In the genomic region with DNA sequence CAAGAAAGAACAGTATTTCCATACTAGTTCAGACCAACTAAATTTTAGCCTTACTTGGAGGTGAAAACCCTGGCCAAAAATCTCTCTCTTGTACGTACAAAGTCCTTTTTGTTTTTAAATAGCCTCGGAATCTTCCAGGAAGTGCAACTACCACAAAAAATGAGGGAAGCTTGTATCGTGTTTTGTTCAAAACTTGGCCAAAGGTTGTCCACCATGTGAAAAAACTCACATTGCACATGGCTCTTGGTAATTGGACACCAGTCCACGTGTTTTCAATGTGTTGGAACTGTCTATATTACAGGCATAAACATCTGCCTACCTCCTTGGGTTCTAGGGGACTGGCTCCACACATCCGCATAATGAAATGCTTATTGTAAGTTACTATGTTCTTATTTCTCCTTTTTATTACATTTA, we compare ENCODE assay signal across 1 cellular context.
TF ChIP-seq lines count a peak whose summit lies in the region.

No MANE protein-coding gene starts in this region.

TF ChIP-seq in K562, 482 proteins besides CTCF, POLR2A, EP300 and RAD21 (continues in another document):
- TF ChIP-seq FOXP1 (CRISPR knock-in tag; IDR thresholded peaks at IDR 0.05) (no peak), MEIS2 (IDR thresholded peaks at IDR 0.05; ENCODE audit: partially characterized antibody) (no peak), DDX20 (tag; IDR thresholded peaks at IDR 0.05; ENCODE audit: low read depth) (no peak), ESRRB (CRISPR knock-in tag; IDR thresholded peaks at IDR 0.05; ENCODE audit: borderline replicate concordance) (no peak), ZNF57 (CRISPR knock-in tag; IDR thresholded peaks at IDR 0.05) (no peak), ZNF766 (CRISPR knock-in tag; conservative IDR thresholded peaks at IDR 0.05) (no peak), ZNF311 (CRISPR knock-in tag; IDR thresholded peaks at IDR 0.05) (no peak)
- TF ChIP-seq, protein P1, sequence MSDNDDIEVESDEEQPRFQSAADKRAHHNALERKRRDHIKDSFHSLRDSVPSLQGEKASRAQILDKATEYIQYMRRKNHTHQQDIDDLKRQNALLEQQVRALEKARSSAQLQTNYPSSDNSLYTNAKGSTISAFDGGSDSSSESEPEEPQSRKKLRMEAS (CRISPR knock-in tag; IDR thresholded peaks at IDR 0.05) = peak; percentile 66; the same call in 1 of the 2 replicates
- TF ChIP-seq, protein P2, sequence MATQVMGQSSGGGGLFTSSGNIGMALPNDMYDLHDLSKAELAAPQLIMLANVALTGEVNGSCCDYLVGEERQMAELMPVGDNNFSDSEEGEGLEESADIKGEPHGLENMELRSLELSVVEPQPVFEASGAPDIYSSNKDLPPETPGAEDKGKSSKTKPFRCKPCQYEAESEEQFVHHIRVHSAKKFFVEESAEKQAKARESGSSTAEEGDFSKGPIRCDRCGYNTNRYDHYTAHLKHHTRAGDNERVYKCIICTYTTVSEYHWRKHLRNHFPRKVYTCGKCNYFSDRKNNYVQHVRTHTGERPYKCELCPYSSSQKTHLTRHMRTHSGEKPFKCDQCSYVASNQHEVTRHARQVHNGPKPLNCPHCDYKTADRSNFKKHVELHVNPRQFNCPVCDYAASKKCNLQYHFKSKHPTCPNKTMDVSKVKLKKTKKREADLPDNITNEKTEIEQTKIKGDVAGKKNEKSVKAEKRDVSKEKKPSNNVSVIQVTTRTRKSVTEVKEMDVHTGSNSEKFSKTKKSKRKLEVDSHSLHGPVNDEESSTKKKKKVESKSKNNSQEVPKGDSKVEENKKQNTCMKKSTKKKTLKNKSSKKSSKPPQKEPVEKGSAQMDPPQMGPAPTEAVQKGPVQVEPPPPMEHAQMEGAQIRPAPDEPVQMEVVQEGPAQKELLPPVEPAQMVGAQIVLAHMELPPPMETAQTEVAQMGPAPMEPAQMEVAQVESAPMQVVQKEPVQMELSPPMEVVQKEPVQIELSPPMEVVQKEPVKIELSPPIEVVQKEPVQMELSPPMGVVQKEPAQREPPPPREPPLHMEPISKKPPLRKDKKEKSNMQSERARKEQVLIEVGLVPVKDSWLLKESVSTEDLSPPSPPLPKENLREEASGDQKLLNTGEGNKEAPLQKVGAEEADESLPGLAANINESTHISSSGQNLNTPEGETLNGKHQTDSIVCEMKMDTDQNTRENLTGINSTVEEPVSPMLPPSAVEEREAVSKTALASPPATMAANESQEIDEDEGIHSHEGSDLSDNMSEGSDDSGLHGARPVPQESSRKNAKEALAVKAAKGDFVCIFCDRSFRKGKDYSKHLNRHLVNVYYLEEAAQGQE (CRISPR knock-in tag; IDR thresholded peaks at IDR 0.05; ENCODE audit: low read depth) = no peak
- TF ChIP-seq, protein P3, sequence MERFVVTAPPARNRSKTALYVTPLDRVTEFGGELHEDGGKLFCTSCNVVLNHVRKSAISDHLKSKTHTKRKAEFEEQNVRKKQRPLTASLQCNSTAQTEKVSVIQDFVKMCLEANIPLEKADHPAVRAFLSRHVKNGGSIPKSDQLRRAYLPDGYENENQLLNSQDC (CRISPR knock-in tag; IDR thresholded peaks at IDR 0.05) = no peak
- TF ChIP-seq, protein P4, sequence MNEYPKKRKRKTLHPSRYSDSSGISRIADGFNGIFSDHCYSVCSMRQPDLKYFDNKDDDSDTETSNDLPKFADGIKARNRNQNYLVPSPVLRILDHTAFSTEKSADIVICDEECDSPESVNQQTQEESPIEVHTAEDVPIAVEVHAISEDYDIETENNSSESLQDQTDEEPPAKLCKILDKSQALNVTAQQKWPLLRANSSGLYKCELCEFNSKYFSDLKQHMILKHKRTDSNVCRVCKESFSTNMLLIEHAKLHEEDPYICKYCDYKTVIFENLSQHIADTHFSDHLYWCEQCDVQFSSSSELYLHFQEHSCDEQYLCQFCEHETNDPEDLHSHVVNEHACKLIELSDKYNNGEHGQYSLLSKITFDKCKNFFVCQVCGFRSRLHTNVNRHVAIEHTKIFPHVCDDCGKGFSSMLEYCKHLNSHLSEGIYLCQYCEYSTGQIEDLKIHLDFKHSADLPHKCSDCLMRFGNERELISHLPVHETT (CRISPR knock-in tag; conservative IDR thresholded peaks at IDR 0.05 in 1 of 2, IDR thresholded peaks at IDR 0.05 in 1 of 2) = no peak
- TF ChIP-seq, protein P5, sequence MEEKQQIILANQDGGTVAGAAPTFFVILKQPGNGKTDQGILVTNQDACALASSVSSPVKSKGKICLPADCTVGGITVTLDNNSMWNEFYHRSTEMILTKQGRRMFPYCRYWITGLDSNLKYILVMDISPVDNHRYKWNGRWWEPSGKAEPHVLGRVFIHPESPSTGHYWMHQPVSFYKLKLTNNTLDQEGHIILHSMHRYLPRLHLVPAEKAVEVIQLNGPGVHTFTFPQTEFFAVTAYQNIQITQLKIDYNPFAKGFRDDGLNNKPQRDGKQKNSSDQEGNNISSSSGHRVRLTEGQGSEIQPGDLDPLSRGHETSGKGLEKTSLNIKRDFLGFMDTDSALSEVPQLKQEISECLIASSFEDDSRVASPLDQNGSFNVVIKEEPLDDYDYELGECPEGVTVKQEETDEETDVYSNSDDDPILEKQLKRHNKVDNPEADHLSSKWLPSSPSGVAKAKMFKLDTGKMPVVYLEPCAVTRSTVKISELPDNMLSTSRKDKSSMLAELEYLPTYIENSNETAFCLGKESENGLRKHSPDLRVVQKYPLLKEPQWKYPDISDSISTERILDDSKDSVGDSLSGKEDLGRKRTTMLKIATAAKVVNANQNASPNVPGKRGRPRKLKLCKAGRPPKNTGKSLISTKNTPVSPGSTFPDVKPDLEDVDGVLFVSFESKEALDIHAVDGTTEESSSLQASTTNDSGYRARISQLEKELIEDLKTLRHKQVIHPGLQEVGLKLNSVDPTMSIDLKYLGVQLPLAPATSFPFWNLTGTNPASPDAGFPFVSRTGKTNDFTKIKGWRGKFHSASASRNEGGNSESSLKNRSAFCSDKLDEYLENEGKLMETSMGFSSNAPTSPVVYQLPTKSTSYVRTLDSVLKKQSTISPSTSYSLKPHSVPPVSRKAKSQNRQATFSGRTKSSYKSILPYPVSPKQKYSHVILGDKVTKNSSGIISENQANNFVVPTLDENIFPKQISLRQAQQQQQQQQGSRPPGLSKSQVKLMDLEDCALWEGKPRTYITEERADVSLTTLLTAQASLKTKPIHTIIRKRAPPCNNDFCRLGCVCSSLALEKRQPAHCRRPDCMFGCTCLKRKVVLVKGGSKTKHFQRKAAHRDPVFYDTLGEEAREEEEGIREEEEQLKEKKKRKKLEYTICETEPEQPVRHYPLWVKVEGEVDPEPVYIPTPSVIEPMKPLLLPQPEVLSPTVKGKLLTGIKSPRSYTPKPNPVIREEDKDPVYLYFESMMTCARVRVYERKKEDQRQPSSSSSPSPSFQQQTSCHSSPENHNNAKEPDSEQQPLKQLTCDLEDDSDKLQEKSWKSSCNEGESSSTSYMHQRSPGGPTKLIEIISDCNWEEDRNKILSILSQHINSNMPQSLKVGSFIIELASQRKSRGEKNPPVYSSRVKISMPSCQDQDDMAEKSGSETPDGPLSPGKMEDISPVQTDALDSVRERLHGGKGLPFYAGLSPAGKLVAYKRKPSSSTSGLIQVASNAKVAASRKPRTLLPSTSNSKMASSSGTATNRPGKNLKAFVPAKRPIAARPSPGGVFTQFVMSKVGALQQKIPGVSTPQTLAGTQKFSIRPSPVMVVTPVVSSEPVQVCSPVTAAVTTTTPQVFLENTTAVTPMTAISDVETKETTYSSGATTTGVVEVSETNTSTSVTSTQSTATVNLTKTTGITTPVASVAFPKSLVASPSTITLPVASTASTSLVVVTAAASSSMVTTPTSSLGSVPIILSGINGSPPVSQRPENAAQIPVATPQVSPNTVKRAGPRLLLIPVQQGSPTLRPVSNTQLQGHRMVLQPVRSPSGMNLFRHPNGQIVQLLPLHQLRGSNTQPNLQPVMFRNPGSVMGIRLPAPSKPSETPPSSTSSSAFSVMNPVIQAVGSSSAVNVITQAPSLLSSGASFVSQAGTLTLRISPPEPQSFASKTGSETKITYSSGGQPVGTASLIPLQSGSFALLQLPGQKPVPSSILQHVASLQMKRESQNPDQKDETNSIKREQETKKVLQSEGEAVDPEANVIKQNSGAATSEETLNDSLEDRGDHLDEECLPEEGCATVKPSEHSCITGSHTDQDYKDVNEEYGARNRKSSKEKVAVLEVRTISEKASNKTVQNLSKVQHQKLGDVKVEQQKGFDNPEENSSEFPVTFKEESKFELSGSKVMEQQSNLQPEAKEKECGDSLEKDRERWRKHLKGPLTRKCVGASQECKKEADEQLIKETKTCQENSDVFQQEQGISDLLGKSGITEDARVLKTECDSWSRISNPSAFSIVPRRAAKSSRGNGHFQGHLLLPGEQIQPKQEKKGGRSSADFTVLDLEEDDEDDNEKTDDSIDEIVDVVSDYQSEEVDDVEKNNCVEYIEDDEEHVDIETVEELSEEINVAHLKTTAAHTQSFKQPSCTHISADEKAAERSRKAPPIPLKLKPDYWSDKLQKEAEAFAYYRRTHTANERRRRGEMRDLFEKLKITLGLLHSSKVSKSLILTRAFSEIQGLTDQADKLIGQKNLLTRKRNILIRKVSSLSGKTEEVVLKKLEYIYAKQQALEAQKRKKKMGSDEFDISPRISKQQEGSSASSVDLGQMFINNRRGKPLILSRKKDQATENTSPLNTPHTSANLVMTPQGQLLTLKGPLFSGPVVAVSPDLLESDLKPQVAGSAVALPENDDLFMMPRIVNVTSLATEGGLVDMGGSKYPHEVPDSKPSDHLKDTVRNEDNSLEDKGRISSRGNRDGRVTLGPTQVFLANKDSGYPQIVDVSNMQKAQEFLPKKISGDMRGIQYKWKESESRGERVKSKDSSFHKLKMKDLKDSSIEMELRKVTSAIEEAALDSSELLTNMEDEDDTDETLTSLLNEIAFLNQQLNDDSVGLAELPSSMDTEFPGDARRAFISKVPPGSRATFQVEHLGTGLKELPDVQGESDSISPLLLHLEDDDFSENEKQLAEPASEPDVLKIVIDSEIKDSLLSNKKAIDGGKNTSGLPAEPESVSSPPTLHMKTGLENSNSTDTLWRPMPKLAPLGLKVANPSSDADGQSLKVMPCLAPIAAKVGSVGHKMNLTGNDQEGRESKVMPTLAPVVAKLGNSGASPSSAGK (IDR thresholded peaks at IDR 0.05) = peak; percentile 89
- TF ChIP-seq, protein P6, sequence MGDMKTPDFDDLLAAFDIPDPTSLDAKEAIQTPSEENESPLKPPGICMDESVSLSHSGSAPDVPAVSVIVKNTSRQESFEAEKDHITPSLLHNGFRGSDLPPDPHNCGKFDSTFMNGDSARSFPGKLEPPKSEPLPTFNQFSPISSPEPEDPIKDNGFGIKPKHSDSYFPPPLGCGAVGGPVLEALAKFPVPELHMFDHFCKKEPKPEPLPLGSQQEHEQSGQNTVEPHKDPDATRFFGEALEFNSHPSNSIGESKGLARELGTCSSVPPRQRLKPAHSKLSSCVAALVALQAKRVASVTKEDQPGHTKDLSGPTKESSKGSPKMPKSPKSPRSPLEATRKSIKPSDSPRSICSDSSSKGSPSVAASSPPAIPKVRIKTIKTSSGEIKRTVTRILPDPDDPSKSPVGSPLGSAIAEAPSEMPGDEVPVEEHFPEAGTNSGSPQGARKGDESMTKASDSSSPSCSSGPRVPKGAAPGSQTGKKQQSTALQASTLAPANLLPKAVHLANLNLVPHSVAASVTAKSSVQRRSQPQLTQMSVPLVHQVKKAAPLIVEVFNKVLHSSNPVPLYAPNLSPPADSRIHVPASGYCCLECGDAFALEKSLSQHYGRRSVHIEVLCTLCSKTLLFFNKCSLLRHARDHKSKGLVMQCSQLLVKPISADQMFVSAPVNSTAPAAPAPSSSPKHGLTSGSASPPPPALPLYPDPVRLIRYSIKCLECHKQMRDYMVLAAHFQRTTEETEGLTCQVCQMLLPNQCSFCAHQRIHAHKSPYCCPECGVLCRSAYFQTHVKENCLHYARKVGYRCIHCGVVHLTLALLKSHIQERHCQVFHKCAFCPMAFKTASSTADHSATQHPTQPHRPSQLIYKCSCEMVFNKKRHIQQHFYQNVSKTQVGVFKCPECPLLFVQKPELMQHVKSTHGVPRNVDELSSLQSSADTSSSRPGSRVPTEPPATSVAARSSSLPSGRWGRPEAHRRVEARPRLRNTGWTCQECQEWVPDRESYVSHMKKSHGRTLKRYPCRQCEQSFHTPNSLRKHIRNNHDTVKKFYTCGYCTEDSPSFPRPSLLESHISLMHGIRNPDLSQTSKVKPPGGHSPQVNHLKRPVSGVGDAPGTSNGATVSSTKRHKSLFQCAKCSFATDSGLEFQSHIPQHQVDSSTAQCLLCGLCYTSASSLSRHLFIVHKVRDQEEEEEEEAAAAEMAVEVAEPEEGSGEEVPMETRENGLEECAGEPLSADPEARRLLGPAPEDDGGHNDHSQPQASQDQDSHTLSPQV (IDR thresholded peaks at IDR 0.05) = peak; percentile 64
- TF ChIP-seq, protein P7, sequence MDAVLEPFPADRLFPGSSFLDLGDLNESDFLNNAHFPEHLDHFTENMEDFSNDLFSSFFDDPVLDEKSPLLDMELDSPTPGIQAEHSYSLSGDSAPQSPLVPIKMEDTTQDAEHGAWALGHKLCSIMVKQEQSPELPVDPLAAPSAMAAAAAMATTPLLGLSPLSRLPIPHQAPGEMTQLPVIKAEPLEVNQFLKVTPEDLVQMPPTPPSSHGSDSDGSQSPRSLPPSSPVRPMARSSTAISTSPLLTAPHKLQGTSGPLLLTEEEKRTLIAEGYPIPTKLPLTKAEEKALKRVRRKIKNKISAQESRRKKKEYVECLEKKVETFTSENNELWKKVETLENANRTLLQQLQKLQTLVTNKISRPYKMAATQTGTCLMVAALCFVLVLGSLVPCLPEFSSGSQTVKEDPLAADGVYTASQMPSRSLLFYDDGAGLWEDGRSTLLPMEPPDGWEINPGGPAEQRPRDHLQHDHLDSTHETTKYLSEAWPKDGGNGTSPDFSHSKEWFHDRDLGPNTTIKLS (IDR thresholded peaks at IDR 0.05; ENCODE audit: borderline replicate concordance, low read depth) = no peak
- TF ChIP-seq, protein P8, sequence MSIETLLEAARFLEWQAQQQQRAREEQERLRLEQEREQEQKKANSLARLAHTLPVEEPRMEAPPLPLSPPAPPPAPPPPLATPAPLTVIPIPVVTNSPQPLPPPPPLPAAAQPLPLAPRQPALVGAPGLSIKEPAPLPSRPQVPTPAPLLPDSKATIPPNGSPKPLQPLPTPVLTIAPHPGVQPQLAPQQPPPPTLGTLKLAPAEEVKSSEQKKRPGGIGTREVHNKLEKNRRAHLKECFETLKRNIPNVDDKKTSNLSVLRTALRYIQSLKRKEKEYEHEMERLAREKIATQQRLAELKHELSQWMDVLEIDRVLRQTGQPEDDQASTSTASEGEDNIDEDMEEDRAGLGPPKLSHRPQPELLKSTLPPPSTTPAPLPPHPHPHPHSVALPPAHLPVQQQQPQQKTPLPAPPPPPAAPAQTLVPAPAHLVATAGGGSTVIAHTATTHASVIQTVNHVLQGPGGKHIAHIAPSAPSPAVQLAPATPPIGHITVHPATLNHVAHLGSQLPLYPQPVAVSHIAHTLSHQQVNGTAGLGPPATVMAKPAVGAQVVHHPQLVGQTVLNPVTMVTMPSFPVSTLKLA (conservative IDR thresholded peaks at IDR 0.05) = peak; percentile 45 to 47; a peak in 1 of 4 replicates
- TF ChIP-seq, protein P9, sequence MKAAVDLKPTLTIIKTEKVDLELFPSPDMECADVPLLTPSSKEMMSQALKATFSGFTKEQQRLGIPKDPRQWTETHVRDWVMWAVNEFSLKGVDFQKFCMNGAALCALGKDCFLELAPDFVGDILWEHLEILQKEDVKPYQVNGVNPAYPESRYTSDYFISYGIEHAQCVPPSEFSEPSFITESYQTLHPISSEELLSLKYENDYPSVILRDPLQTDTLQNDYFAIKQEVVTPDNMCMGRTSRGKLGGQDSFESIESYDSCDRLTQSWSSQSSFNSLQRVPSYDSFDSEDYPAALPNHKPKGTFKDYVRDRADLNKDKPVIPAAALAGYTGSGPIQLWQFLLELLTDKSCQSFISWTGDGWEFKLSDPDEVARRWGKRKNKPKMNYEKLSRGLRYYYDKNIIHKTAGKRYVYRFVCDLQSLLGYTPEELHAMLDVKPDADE (conservative IDR thresholded peaks at IDR 0.05; ENCODE audit: control insufficient read depth, low read depth, low read length) = no peak
